Comparison of ENCODE assay signal across 12 cellular contexts in genomic region chr9:89623925-89624420, GRCh38. TPM values are rescaled to one million over a fixed set of nuclear protein-coding genes. Genes with fewer than 3 reads are reported as not detected.
A peak's percentile ranks its signal among the peaks of the same experiment; 100 is the strongest.
DNase-seq lines count a peak whose midpoint lies in the region; ATAC-seq and TF ChIP-seq lines count a peak whose summit lies in the region.
"Had no signal": no experiment of that assay in that cellular context is flagged by ENCODE, and none has a peak within 500 bp of the region (broad histone marks: within the 10 kb centered on the region; RNA-seq: fewer than 3 reads in every experiment).

No MANE protein-coding gene starts in this region.

- H3K4me3 ChIP-seq in lung (no peak overlapping the region), upper lobe of right lung (no peak overlapping the region)
- H3K4me3 ChIP-seq: Peyer's patch had no signal

- DNase-seq in NCI-H2227 (lab: John Stamatoyannopoulos, UW; ENCODE audit: unreplicated experiment): peak; percentile 24
- no peak for DNase-seq in NCI-H2227 treated with DMSO at 0.1 percent for 48 hours (lab: John Stamatoyannopoulos, UW)
- peak; percentile 21 for DNase-seq in astrocyte of the hippocampus (ENCODE audit: low read depth, low spot score)
- DNase-seq in lung (ENCODE audit: low spot score): peak; percentile 35
- DNase-seq in upper lobe of right lung: peak; percentile 85
- DNase-seq in GF-D8 (lab: John Stamatoyannopoulos, UW): no peak
- DNase-seq in cortex of kidney (lab: John Stamatoyannopoulos, UW): no peak
- no peak for DNase-seq in stimulated activated naive CD4-positive, alpha-beta T cell (lab: John Stamatoyannopoulos, UW)
- DNase-seq: ACHN; Peyer's patch; stimulated activated CD4-positive, alpha-beta T cell treated with anti-CD3 and anti-CD28 coated beads, Interleukin-1b, Interleukin-23, amount 100 ng/mL, for 48 hours; stimulated activated naive CD4-positive, alpha-beta T cell treated with Interleukin-2 at 50 U/mL for 16 hours had no signal

- ATAC-seq in lung (ENCODE audit: insufficient read depth, low FRiP score): peak; percentile 8
- ATAC-seq in upper lobe of right lung: peak; percentile 90

- TF ChIP-seq CTCF in lung (IDR thresholded peaks at IDR 0.05; ENCODE audit: control extremely low read depth, extremely low read depth) (no peak), upper lobe of right lung (IDR thresholded peaks at IDR 0.05) (peak; percentile 33)

- H3K4me1 ChIP-seq in lung (ENCODE audit: control insufficient read depth in 2 of 2, insufficient read depth in 2 of 2, low read length in 2 of 2) (peaks cover 0 to 6% of the 10 kb centered on the region in 2 donors), upper lobe of right lung (peaks cover 16% of the 10 kb centered on the region)

- H3K9me3 ChIP-seq in lung (ENCODE audit: control insufficient read depth in 2 of 2, insufficient read depth in 1 of 2, low read length in 1 of 2) (no peaks in the 10 kb centered on the region), upper lobe of right lung (no peaks in the 10 kb centered on the region)
- H3K9me3 ChIP-seq: Peyer's patch had no signal

- intact Hi-C loops in upper lobe of right lung (cut with DNase I): no loop called here

- H3K27ac ChIP-seq in lung (ENCODE audit: low read depth in 1 of 2, low read length in 1 of 2) (no peak overlapping the region), upper lobe of right lung (no peak overlapping the region)

- H3K27me3 ChIP-seq in lung (ENCODE audit: control insufficient read depth, insufficient read depth): no peaks in the 10 kb centered on the region
- H3K27me3 ChIP-seq in upper lobe of right lung: no peaks in the 10 kb centered on the region
- H3K27me3 ChIP-seq: Peyer's patch had no signal

- H3K36me3 ChIP-seq in lung (ENCODE audit: control insufficient read depth in 2 of 2, insufficient read depth in 2 of 2, low read length in 2 of 2): no peaks in the 10 kb centered on the region
- H3K36me3 ChIP-seq in upper lobe of right lung: no peaks in the 10 kb centered on the region
- H3K36me3 ChIP-seq: Peyer's patch had no signal

- WGBS in lung, 2 donors: 34 to 43% methylated on average over 11 of the region's 11 CpGs

RNA-seq across cellular contexts. Expression of gene GADD45G, which starts 19.2 kb away (rescaled TPM):
- total RNA-seq in lung (10 to 100 TPM in 1 of 2 donors, 1 to 10 TPM in 1; 9.9 to 36.6 TPM), upper lobe of right lung (19.8 TPM)
- 10 to 100 TPM; 30.4 to 70.3 TPM for polyA plus RNA-seq in lung

Comparison
In these comparisons a context has a peak if more than half of its experiments do, and no peak if none do; other contexts are left out.
1. DNase-seq: peak in NCI-H2227 (single experiment), astrocyte of the hippocampus (single experiment), lung (single experiment) and upper lobe of right lung (single experiment); none in NCI-H2227 treated with DMSO at 0.1 percent for 48 hours (single experiment), GF-D8 (single experiment), cortex of kidney (single experiment) and stimulated activated naive CD4-positive, alpha-beta T cell (0 of 6).